Comparison of ENCODE assay signal across 23 cellular contexts in genomic region chr1:14958249-14959215, GRCh38.
DNase-seq lines count a peak whose midpoint lies in the region; ATAC-seq, FAIRE-seq and TF ChIP-seq lines count a peak whose summit lies in the region.
"Had no signal": no experiment of that assay in that cellular context is flagged by ENCODE, and none has a peak within 500 bp of the region (broad histone marks: within the 10 kb centered on the region; RNA-seq: fewer than 3 reads in every experiment).

No MANE protein-coding gene starts in this region.

- H3K27ac ChIP-seq in HepG2 (ENCODE audit: extremely low read length, insufficient read depth, low read length) (peak overlapping the region; percentile 66), right lobe of liver (no peak overlapping the region), caudate nucleus (ENCODE audit: low read depth, low read length) (no peak overlapping the region)
- H3K27ac ChIP-seq: 22Rv1, SJCRH30 had no signal

- H3K36me3 ChIP-seq in HepG2 (replicated peaks in 1 of 2; ENCODE audit: control insufficient read depth in 1 of 2, insufficient read depth in 2 of 2, low read length in 2 of 2) (peaks cover 15 to 41% of the 10 kb centered on the region in 2 experiments), right lobe of liver (no peaks in the 10 kb centered on the region)
- H3K36me3 ChIP-seq: BE2C, SJCRH30 had no signal

- DNase-seq in HepG2 (ENCODE audit: low spot score) (no peak), right lobe of liver (no peak), glutamatergic neuron (no peak), nephron progenitor cell (no peak), caudate nucleus (lab: John Stamatoyannopoulos, UW) (no peak), NCI-H1694 (lab: John Stamatoyannopoulos, UW) (no peak), occipital lobe (lab: John Stamatoyannopoulos, UW) (no peak)
- DNase-seq: BE2C; CD4-positive, CD25-positive, alpha-beta regulatory T cell; DMS53; KBM-7; NCI-H1105 treated with DMSO at 0.1 percent for 48 hours; NCI-H146; NCI-H2029; NCI-H446; NCI-H524 treated with DMSO at 0.1 percent for 48 hours; NCI-H774; PC-3; SJCRH30 had no signal

- no TSS peak for BruUV-seq in HepG2 (replicated peaks; lab: Mats Ljungman, UMichigan)

- TF ChIP-seq POLR2A in HepG2 (IDR thresholded peaks at IDR 0.05; ENCODE audit: insufficient read depth in 1 of 2, low read depth in 2 of 2, low read length in 2 of 2), result no peak
- TF ChIP-seq POLR2A in right lobe of liver (IDR thresholded peaks at IDR 0.05), result no peak

- TF ChIP-seq RAD21 in HepG2 (CRISPR knock-in tag; IDR thresholded peaks at IDR 0.05), result no peak

- peak overlapping the region; percentile 2 for H3K4me3 Mint-ChIP-seq in glutamatergic neuron (ENCODE audit: unreplicated experiment)
- no peak overlapping the region for H3K4me3 Mint-ChIP-seq in nephron progenitor cell
- H3K4me3 Mint-ChIP-seq: CD4-positive, CD25-positive, alpha-beta regulatory T cell had no signal

- H3K9ac ChIP-seq in HepG2 (ENCODE audit: insufficient read depth, low read depth, low read length), result no peak overlapping the region

- ATAC-seq in HepG2 (no peak), right lobe of liver (no peak), HG03039 (IDR thresholded peaks at IDR 0.05; ENCODE audit: unreplicated experiment) (no peak)
- ATAC-seq: PC-3, SK-N-SH treated with all-trans-retinoic acid at 6 μM for 48 hours had no signal

- 89% methylated on average over 21 of the region's 25 CpGs for WGBS in HepG2 (ENCODE audit: low lambda C conversion rate)
- WGBS in right lobe of liver (ENCODE audit: insufficient coverage, low coverage, low lambda C conversion rate, missing lambda C conversion rate), result 57% methylated on average over 6 of the region's 25 CpGs

- no peaks in the 10 kb centered on the region for H4K20me1 ChIP-seq in HepG2 (ENCODE audit: insufficient read depth, low read length)

- H3K4me1 Mint-ChIP-seq in glutamatergic neuron (ENCODE audit: low read depth, unreplicated experiment) (peaks cover 11% of the 10 kb centered on the region), nephron progenitor cell (peaks cover 12% of the 10 kb centered on the region)
- H3K4me1 Mint-ChIP-seq: CD4-positive, CD25-positive, alpha-beta regulatory T cell had no signal

- H3K4me1 ChIP-seq in HepG2 (ENCODE audit: insufficient read depth, low read length), result peaks cover 54% of the 10 kb centered on the region
- no peaks in the 10 kb centered on the region for H3K4me1 ChIP-seq in right lobe of liver
- H3K4me1 ChIP-seq: BE2C, SJCRH30 had no signal

- H3K36me3 Mint-ChIP-seq in glutamatergic neuron (ENCODE audit: unreplicated experiment) (no peaks in the 10 kb centered on the region), nephron progenitor cell (ENCODE audit: low read depth) (peaks cover 36% of the 10 kb centered on the region)
- H3K36me3 Mint-ChIP-seq: CD4-positive, CD25-positive, alpha-beta regulatory T cell had no signal

- peaks cover 5% of the 10 kb centered on the region; the same call in 1 of the 2 replicates for H3K9me3 ChIP-seq in HepG2 (ENCODE audit: low read length)
- H3K9me3 ChIP-seq in right lobe of liver, result no peaks in the 10 kb centered on the region
- H3K9me3 ChIP-seq: BE2C, SJCRH30 had no signal

- peaks cover 8% of the 10 kb centered on the region for H3K9me3 Mint-ChIP-seq in glutamatergic neuron (ENCODE audit: unreplicated experiment)
- peaks cover 6% of the 10 kb centered on the region for H3K9me3 Mint-ChIP-seq in nephron progenitor cell

- H3K4me2 ChIP-seq in HepG2 (ENCODE audit: low read depth, low read length), result no peak overlapping the region

- H3K27me3 Mint-ChIP-seq in glutamatergic neuron (ENCODE audit: unreplicated experiment) (no peaks in the 10 kb centered on the region), nephron progenitor cell (ENCODE audit: low read depth, poor library complexity) (no peaks in the 10 kb centered on the region)
- H3K27me3 Mint-ChIP-seq: CD4-positive, CD25-positive, alpha-beta regulatory T cell had no signal

- in situ Hi-C loops in HepG2 (cut with HindIII; ENCODE audit: extremely low pct_ligation_motif_present, low pct_unique_long_range_greater_than_20kb), result no loop called here

- no peaks in the 10 kb centered on the region for H3K27me3 ChIP-seq in HepG2 (ENCODE audit: control insufficient read depth in 1 of 2, insufficient read depth in 2 of 2, low read length in 2 of 2)
- H3K27me3 ChIP-seq in right lobe of liver, result no peaks in the 10 kb centered on the region
- H3K27me3 ChIP-seq: BE2C, SJCRH30 had no signal

- H3K4me3 ChIP-seq in HepG2 (replicated peaks in 1 of 3; ENCODE audit: insufficient read depth in 1 of 3, low read depth in 2 of 3, low read length in 3 of 3) (no peak overlapping the region), right lobe of liver (no peak overlapping the region)
- H3K4me3 ChIP-seq: SJCRH30 had no signal

- TF ChIP-seq CTCF in HepG2 (CRISPR knock-in tag; IDR thresholded peaks at IDR 0.05) (no peak), right lobe of liver (IDR thresholded peaks at IDR 0.05) (no peak), glutamatergic neuron (IDR thresholded peaks at IDR 0.05; ENCODE audit: partially characterized antibody, unreplicated experiment) (no peak), nephron progenitor cell (IDR thresholded peaks at IDR 0.05) (no peak)

- intact Hi-C loops in HepG2 (cut with micrococcal nuclease; ENCODE audit: unreplicated experiment), result no loop called here
- intact Hi-C loops in right lobe of liver (cut with DNase I), result no loop called here

- CTCF ChIA-PET in HepG2 (lab: Yijun Ruan, JAX; ENCODE audit: low intra/inter-chr PET ratio, low total read pairs), result no interaction called here

- TF ChIP-seq EP300 in HepG2 (IDR thresholded peaks at IDR 0.05; ENCODE audit: low read depth in 2 of 2, low read length in 2 of 2), result no peak
- TF ChIP-seq EP300 in HepG2 (CRISPR knock-in tag; IDR thresholded peaks at IDR 0.05; ENCODE audit: borderline replicate concordance), result no peak

- no peak overlapping the region for H2AFZ ChIP-seq in HepG2 (ENCODE audit: low read length)

- peaks cover 28% of the 10 kb centered on the region for H3K79me2 ChIP-seq in HepG2 (ENCODE audit: insufficient read depth, low read length)

- H3K27ac Mint-ChIP-seq in glutamatergic neuron (ENCODE audit: unreplicated experiment), result peak overlapping the region; percentile 43
- H3K27ac Mint-ChIP-seq in nephron progenitor cell, result peak overlapping the region; percentile 91
- H3K27ac Mint-ChIP-seq: CD4-positive, CD25-positive, alpha-beta regulatory T cell had no signal

- POLR2A ChIA-PET in HepG2 (lab: Yijun Ruan, JAX), result interaction anchor here (7.0 kb wide), 1 partner anchor 17 kb away, joined by 109 read pairs; no protein-coding TSS in a partner anchor

- no peak for FAIRE-seq in HepG2 (lab: Jason Lieb, UNC)
- FAIRE-seq: GM18507 had no signal

TF ChIP-seq in HepG2, 621 proteins besides CTCF, POLR2A, EP300 and RAD21 (continues in another document):
- TF ChIP-seq GABPA (IDR thresholded peaks at IDR 0.05; ENCODE audit: low read depth, low read length) (no peak), GABPA (CRISPR knock-in tag; IDR thresholded peaks at IDR 0.05; ENCODE audit: low read depth) (peak; percentile 39; the same call in 1 of the 2 replicates), ZNF687 (CRISPR knock-in tag; IDR thresholded peaks at IDR 0.05) (peak; percentile 42), FOXA3 (CRISPR knock-in tag; IDR thresholded peaks at IDR 0.05) (no peak), ETV6 (CRISPR knock-in tag; conservative IDR thresholded peaks at IDR 0.05) (no peak), KAT8 (CRISPR knock-in tag; IDR thresholded peaks at IDR 0.05) (no peak), RAD51 (IDR thresholded peaks at IDR 0.05; ENCODE audit: borderline replicate concordance) (no peak), ATF7-NPFF (CRISPR knock-in tag; IDR thresholded peaks at IDR 0.05; ENCODE audit: low read depth) (no peak), CHD4 (IDR thresholded peaks at IDR 0.05; ENCODE audit: borderline replicate concordance, low read length) (no peak), ZNF629 (CRISPR knock-in tag; conservative IDR thresholded peaks at IDR 0.05) (peak; percentile 40; the same call in 1 of the 2 replicates), ZNF263 (CRISPR knock-in tag; IDR thresholded peaks at IDR 0.05) (peak; percentile 99), TRIM22 (IDR thresholded peaks at IDR 0.05) (no peak)
